In genomic region chr17:8118769-8119574, GRCh38 we compare ENCODE assay signal across 8 cellular contexts. TPM values are rescaled to one million over a fixed set of nuclear protein-coding genes. Genes with fewer than 3 reads are reported as not detected.
A peak's percentile ranks its signal among the peaks of the same experiment; 100 is the strongest.
DNase-seq lines count a peak whose midpoint lies in the region; TF ChIP-seq lines count a peak whose summit lies in the region.

No MANE protein-coding gene starts in this region.

- H2BK12ac ChIP-seq in H9 (ENCODE audit: insufficient read length, low read depth, low read length): no peak overlapping the region
- no peak overlapping the region for H2BK12ac ChIP-seq in trophoblast cell (ENCODE audit: low read length)

- peaks cover 22 to 30% of the 10 kb centered on the region in 2 experiments for H3K4me1 Mint-ChIP-seq in H9

- H2BK15ac ChIP-seq in H9 (ENCODE audit: low read depth, low read length): no peak overlapping the region

- H3K18ac ChIP-seq in H9 (ENCODE audit: insufficient read length, low read depth, low read length) (no peak overlapping the region), trophoblast cell (ENCODE audit: low read length) (no peak overlapping the region)

- H2BK5ac ChIP-seq in H9 (ENCODE audit: insufficient read length, low read length) (no peak overlapping the region), trophoblast cell (ENCODE audit: low read depth, low read length, poor library complexity) (no peak overlapping the region)

- H4K20me1 ChIP-seq in H9 (ENCODE audit: control insufficient read depth, insufficient read depth, insufficient read length): no peaks in the 10 kb centered on the region

- H3K23ac ChIP-seq in H9 (ENCODE audit: insufficient read length, low read depth, low read length): no peak overlapping the region
- no peak overlapping the region for H3K23ac ChIP-seq in trophoblast cell (ENCODE audit: low read length)

- no peak for TF ChIP-seq POLR2A in adrenal gland (IDR thresholded peaks at IDR 0.05)

- H3K27ac Mint-ChIP-seq in H9: peak overlapping the region in 2 of 3 experiments; percentile 73 to 85; a peak in 3 of 7 replicates

- H3K9me3 Mint-ChIP-seq in H9: peaks cover 3 to 4% of the 10 kb centered on the region in 2 experiments; a peak in 3 of 5 replicates

- H3K4me3 ChIP-seq in adrenal gland (peak overlapping the region in 3 of 4 donors; percentile 5 to 61 (median 17)), trophoblast cell (ENCODE audit: low read depth, low read length) (peak overlapping the region; percentile 62), tibial artery (peak overlapping the region; percentile 51 to 70)

- H4K8ac ChIP-seq in H9 (replicated peaks; ENCODE audit: insufficient read length, low read depth, low read length): no peak overlapping the region
- no peak overlapping the region for H4K8ac ChIP-seq in trophoblast cell (ENCODE audit: low read depth, low read length)

- no peak overlapping the region for H2BK20ac ChIP-seq in H9 (ENCODE audit: low read depth, low read length, poor library complexity, severe bottlenecking)

- H4K5ac ChIP-seq in H9 (ENCODE audit: insufficient read length, low read depth, low read length): no peak overlapping the region

- no peaks in the 10 kb centered on the region for H3K9me3 ChIP-seq in H9 (ENCODE audit: control insufficient read depth, low read depth, low read length)
- H3K9me3 ChIP-seq in adrenal gland (replicated peaks in 1 of 3): no peaks in the 10 kb centered on the region
- peaks cover 3% of the 10 kb centered on the region for H3K9me3 ChIP-seq in trophoblast cell (ENCODE audit: insufficient read depth, low read depth, low read length)
- H3K9me3 ChIP-seq in tibial artery: no peaks in the 10 kb centered on the region

- H3K79me1 ChIP-seq in H9 (ENCODE audit: insufficient read depth, low read depth, low read length, poor library complexity, severe bottlenecking): no peaks in the 10 kb centered on the region
- H3K79me1 ChIP-seq in trophoblast cell (ENCODE audit: low read length): no peaks in the 10 kb centered on the region

- no peaks in the 10 kb centered on the region; a peak in 2 of 7 replicates for H3K36me3 Mint-ChIP-seq in H9 (ENCODE audit: insufficient read depth in 1 of 3, low read depth in 3 of 3)

- no peak overlapping the region for H3T11ph ChIP-seq in H9 (ENCODE audit: low read length)

- H3K23me2 ChIP-seq in H9 (ENCODE audit: insufficient read length, low read depth, low read length, poor library complexity, severe bottlenecking): peaks cover 39% of the 10 kb centered on the region

- H4K91ac ChIP-seq in H9 (ENCODE audit: insufficient read length, low read depth, low read length) (no peak overlapping the region), trophoblast cell (ENCODE audit: low read depth, low read length) (no peak overlapping the region)

- peaks cover 33% of the 10 kb centered on the region for H3K27me3 ChIP-seq in H9 (ENCODE audit: insufficient read depth, low read length)
- peaks cover 21% of the 10 kb centered on the region for H3K27me3 ChIP-seq in adrenal gland
- H3K27me3 ChIP-seq in trophoblast cell (ENCODE audit: insufficient read depth, low read length): peaks cover 41% of the 10 kb centered on the region
- peaks cover 0 to 38% of the 10 kb centered on the region in 2 donors for H3K27me3 ChIP-seq in tibial artery

- H3K36me3 ChIP-seq in adrenal gland (replicated peaks in 1 of 2) (no peaks in the 10 kb centered on the region), trophoblast cell (ENCODE audit: control insufficient read depth in 1 of 2, insufficient read depth in 2 of 2, low read length in 2 of 2) (no peaks in the 10 kb centered on the region), tibial artery (no peaks in the 10 kb centered on the region)

- peak; percentile 91 for TF ChIP-seq CTCF in H9 (conservative IDR thresholded peaks at IDR 0.05)
- peak; percentile 73 to 90 (median 82) for TF ChIP-seq CTCF in adrenal gland (IDR thresholded peaks at IDR 0.05)
- TF ChIP-seq CTCF in tibial artery (IDR thresholded peaks at IDR 0.05): peak; percentile 89 to 90

- H3K27ac ChIP-seq in H9 (ENCODE audit: insufficient read length, low read depth, low read length) (no peak overlapping the region), adrenal gland (peak overlapping the region in 4 of 5 donors; percentile 49 to 91 (median 73)), trophoblast cell (ENCODE audit: low read depth, low read length) (no peak overlapping the region), tibial artery (peak overlapping the region; percentile 69 to 83)

- H3K14ac ChIP-seq in H9 (ENCODE audit: insufficient read depth, low read length): no peak overlapping the region
- H3K14ac ChIP-seq in trophoblast cell (ENCODE audit: low read length): no peak overlapping the region

- H3K27me3 Mint-ChIP-seq in H9 (ENCODE audit: low read depth): peaks cover 85% of the 10 kb centered on the region

- H3K4me2 ChIP-seq in H9 (ENCODE audit: insufficient read depth, insufficient read length, low read length) (peak overlapping the region; percentile 99), trophoblast cell (ENCODE audit: low read length) (peak overlapping the region; percentile 94)

- no peak overlapping the region for H2AK5ac ChIP-seq in H9 (ENCODE audit: insufficient read length, low read length)
- no peak overlapping the region for H2AK5ac ChIP-seq in trophoblast cell (ENCODE audit: low read length)

- no peaks in the 10 kb centered on the region for H3K79me2 ChIP-seq in H9 (ENCODE audit: insufficient read depth, low read length)
- H3K79me2 ChIP-seq in trophoblast cell (ENCODE audit: control insufficient read depth, insufficient read depth, low read length, poor library complexity): no peaks in the 10 kb centered on the region

- no peak overlapping the region for H3K4ac ChIP-seq in H9 (ENCODE audit: low read depth, low read length)
- H3K4ac ChIP-seq in trophoblast cell (ENCODE audit: low read depth, low read length): no peak overlapping the region

- no peak overlapping the region for H4K12ac ChIP-seq in trophoblast cell (ENCODE audit: low read depth, low read length)

- H2AFZ ChIP-seq in H9 (ENCODE audit: low read length) (no peak overlapping the region), trophoblast cell (ENCODE audit: insufficient read depth, low read length, poor library complexity) (peak overlapping the region; percentile 13)

- peak; percentile 42 for DNase-seq in DMS153 (lab: John Stamatoyannopoulos, UW)
- peak; percentile 93 for DNase-seq in H9
- peak; percentile 83 for DNase-seq in NCI-H1092 treated with DMSO at 0.1 percent for 48 hours (lab: John Stamatoyannopoulos, UW)
- DNase-seq in T-helper 1 cell: peak; percentile 64 to 83 (median 80)
- peak; percentile 86 to 96 (median 90) for DNase-seq in adrenal gland
- DNase-seq in cardiac septum (ENCODE audit: low spot score): peak; percentile 93
- DNase-seq in trophoblast cell: peak; percentile 92
- DNase-seq in tibial artery: peak; percentile 88 to 92

- H3K4me1 ChIP-seq in H9 (ENCODE audit: insufficient read depth, low read length): no peaks in the 10 kb centered on the region
- H3K4me1 ChIP-seq in adrenal gland (replicated peaks in 1 of 2): peaks cover 36 to 48% of the 10 kb centered on the region in 2 donors
- peaks cover 15 to 30% of the 10 kb centered on the region in 2 experiments for H3K4me1 ChIP-seq in trophoblast cell (ENCODE audit: control insufficient read depth in 1 of 2, insufficient read depth in 2 of 2, low read length in 2 of 2)
- peaks cover 0 to 59% (median 54%) of the 10 kb centered on the region in 4 donors for H3K4me1 ChIP-seq in tibial artery

- WGBS in H9 (ENCODE audit: extremely low coverage, insufficient read length, low lambda C conversion rate): 100% methylated on average over 2 of the region's 38 CpGs
- 0 to 1% (median 0%) methylated on average over 18 to 38 of the region's 38 CpGs for WGBS in adrenal gland, 4 donors
- WGBS in trophoblast cell (ENCODE audit: extremely low coverage, insufficient coverage, insufficient read length): no CpG with 5 or more reads among the region's 38 CpGs

- H3K9ac ChIP-seq in H9 (ENCODE audit: extremely low read depth, insufficient read length, low read length) (no peak overlapping the region), trophoblast cell (ENCODE audit: low read length) (peak overlapping the region; percentile 16)

- no peak overlapping the region for H3K56ac ChIP-seq in H9 (ENCODE audit: insufficient read length, low read depth, low read length)

- H2BK120ac ChIP-seq in H9 (ENCODE audit: low read depth, low read length, poor library complexity, severe bottlenecking) (no peak overlapping the region), trophoblast cell (ENCODE audit: insufficient read depth, low read length, poor library complexity) (no peak overlapping the region)

- peak overlapping the region; percentile 91 to 93 for H3K4me3 Mint-ChIP-seq in H9

- intact Hi-C loops in adrenal gland (cut with DNase I) (no loop called here), cardiac septum (cut with DNase I) (loop anchor here (2.0 kb wide), 1 partner anchor 68 kb away; no protein-coding TSS in a partner anchor), tibial artery (cut with DNase I; ENCODE audit: low total_unique reads) (loop anchor here (10.0 kb wide), 1 partner anchor 186 kb away; no protein-coding TSS in a partner anchor)

RNA-seq across cellular contexts. Expression of gene ALOXE3, which starts 0.7 kb away (rescaled TPM):
- total RNA-seq in H9 (2021) (0.13 and 0.42 TPM in 2 replicates), adrenal gland (not detected), cardiac septum (not detected)
- not detected for polyA plus RNA-seq in adrenal gland
- polyA plus RNA-seq in trophoblast cell (2013): 0.26 and 0.31 TPM in 2 replicates

RNA-seq across cellular contexts. Expression of gene HES7, which starts 4.9 kb away (rescaled TPM):
- total RNA-seq in H9 (2021) (0.26 and 0.33 TPM in 2 replicates), adrenal gland (under 1 TPM in 2 of 8 donors, not detected in 6; 0.29 to 0.34 TPM), cardiac septum (0.65 TPM)
- polyA plus RNA-seq in adrenal gland: 1 to 10 TPM in 1 of 3 donors, under 1 TPM in 1, not detected in 1; 0.32 to 1.0 TPM
- polyA plus RNA-seq in trophoblast cell (2013): 0.29 and 0.49 TPM in 2 replicates

RNA-seq across cellular contexts. Expression of gene ALOX12B, which starts 31.5 kb away (rescaled TPM):
- total RNA-seq in H9 (2021) (0.86 and 1.2 TPM in 2 replicates), adrenal gland (not detected), cardiac septum (not detected)
- not detected for polyA plus RNA-seq in adrenal gland
- polyA plus RNA-seq in trophoblast cell (2013): 0.07 and 0.08 TPM in 2 replicates

RNA-seq across cellular contexts. Expression of gene PER1, which starts 33.2 kb away (rescaled TPM):
- total RNA-seq in H9 (2021): 36.5 and 37.2 TPM in 2 replicates
- total RNA-seq in adrenal gland: 100 to 1,000 TPM in 5 of 8 donors, 10 to 100 TPM in 3; 40.1 to 295 (median 108) TPM
- polyA plus RNA-seq in adrenal gland: 100 to 1,000 TPM in 2 of 3 donors, 10 to 100 TPM in 1; 12.4 to 360 (median 161) TPM
- total RNA-seq in cardiac septum: 47.8 TPM
- 13.5 and 14.1 TPM in 2 replicates for polyA plus RNA-seq in trophoblast cell (2013)

RNA-seq across cellular contexts. Expression of gene VAMP2, which starts 43.8 kb away (rescaled TPM):
- total RNA-seq in H9 (2021): 22.8 and 22.9 TPM in 2 replicates
- 100 to 1,000 TPM in 2 of 8 donors, 10 to 100 TPM in 6; 18.8 to 139 (median 61.5) TPM for total RNA-seq in adrenal gland
- 100 to 1,000 TPM in 1 of 3 donors, 10 to 100 TPM in 2; 65.8 to 206 (median 81.2) TPM for polyA plus RNA-seq in adrenal gland
- total RNA-seq in cardiac septum: 63.9 TPM
- 31.6 and 33.5 TPM in 2 replicates for polyA plus RNA-seq in trophoblast cell (2013)

Comparison
In these comparisons a context has a peak if more than half of its experiments do, and no peak if none do; other contexts are left out.
1. DNase-seq: peak in every context shown above with its lines; median percentile 93 in H9; 93 in cardiac septum; 92 in trophoblast cell; 90 in adrenal gland; 90 in tibial artery; 83 in NCI-H1092 treated with DMSO at 0.1 percent for 48 hours; 80 in T-helper 1 cell; 42 in DMS153.
2. H3K27ac ChIP-seq: peak in adrenal gland (4 of 5) and tibial artery (2 of 2); none in H9 (single experiment) and trophoblast cell (single experiment).
3. intact Hi-C loops: an anchor here in cardiac septum (2.0 kb wide) and tibial artery (10.0 kb wide); none called in adrenal gland.
4. Peak in every context shown above with its lines, with median percentiles within 50 percentile points of each other: CTCF ChIP-seq and H3K4me3 ChIP-seq.